Comparison of ENCODE assay signal across 2 cellular contexts in genomic region chr3:127784283-127784682, GRCh38.
TF ChIP-seq lines count a peak whose summit lies in the region.

No MANE protein-coding gene starts in this region.

TF ChIP-seq in liver, 16 proteins besides CTCF, POLR2A, EP300 and RAD21 (continued from another document):
- TF ChIP-seq ZBTB33 (IDR thresholded peaks at IDR 0.05): no peak
- no peak for TF ChIP-seq NR2F2 (IDR thresholded peaks at IDR 0.05)
- no peak for TF ChIP-seq SP1 (IDR thresholded peaks at IDR 0.05)
- no peak for TF ChIP-seq JUND (IDR thresholded peaks at IDR 0.05)
- TF ChIP-seq MAX (IDR thresholded peaks at IDR 0.05): no peak
- TF ChIP-seq FOXA2 (IDR thresholded peaks at IDR 0.05): no peak
- TF ChIP-seq REST (IDR thresholded peaks at IDR 0.05): no peak
- no peak for TF ChIP-seq HNF4A (conservative IDR thresholded peaks at IDR 0.05)
- TF ChIP-seq EGR1 (IDR thresholded peaks at IDR 0.05; ENCODE audit: low read depth in 2 of 2): no peak
- TF ChIP-seq RXRA (IDR thresholded peaks at IDR 0.05): no peak

TF ChIP-seq in HepG2, 621 proteins besides CTCF, POLR2A, EP300 and RAD21 (continued from another document):
- no peak for TF ChIP-seq TFDP2 (CRISPR knock-in tag; IDR thresholded peaks at IDR 0.05)
- no peak for TF ChIP-seq SRF (IDR thresholded peaks at IDR 0.05; ENCODE audit: low read depth, low read length)
- no peak for TF ChIP-seq ZNF281 (CRISPR knock-in tag; IDR thresholded peaks at IDR 0.05; ENCODE audit: borderline replicate concordance)
- no peak for TF ChIP-seq ZFP62 (CRISPR knock-in tag; IDR thresholded peaks at IDR 0.05)
- no peak for TF ChIP-seq MIER2 (CRISPR knock-in tag; IDR thresholded peaks at IDR 0.05)
- TF ChIP-seq NFE2L1 (CRISPR knock-in tag; IDR thresholded peaks at IDR 0.05; ENCODE audit: borderline replicate concordance): no peak
- no peak for TF ChIP-seq ZNF326 (CRISPR knock-in tag; IDR thresholded peaks at IDR 0.05; ENCODE audit: borderline replicate concordance)
- no peak for TF ChIP-seq CEBPZ (IDR thresholded peaks at IDR 0.05; ENCODE audit: low read length)
- no peak for TF ChIP-seq ZNF687 (CRISPR knock-in tag; IDR thresholded peaks at IDR 0.05)
